ENCODE assay signal across 31 cellular contexts in the genomic region with DNA sequence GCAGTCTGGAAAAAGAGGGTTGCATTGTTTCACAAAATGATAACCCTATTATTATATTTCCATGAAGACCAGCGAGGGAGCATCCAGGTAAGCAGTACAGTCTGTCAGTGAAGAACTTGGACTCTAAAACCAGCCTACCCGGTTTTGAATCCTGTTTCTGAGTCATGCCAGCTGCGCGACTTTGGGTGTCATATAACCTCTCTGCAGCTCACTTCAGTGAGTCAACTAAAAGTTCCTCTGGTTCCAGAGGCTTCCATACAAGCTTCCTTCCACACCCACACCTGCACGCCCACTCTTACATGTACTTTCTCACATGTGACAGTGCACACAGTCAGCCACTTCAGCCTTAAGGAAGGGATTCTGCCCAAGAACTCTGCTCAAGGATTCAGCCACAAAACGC. TPM values are rescaled to one million over a fixed set of nuclear protein-coding genes. Genes with fewer than 3 reads are reported as not detected.
DNase-seq lines count a peak whose midpoint lies in the region; ATAC-seq, FAIRE-seq and TF ChIP-seq lines count a peak whose summit lies in the region.
"Had no signal": no experiment of that assay in that cellular context is flagged by ENCODE, and none has a peak within 500 bp of the region (broad histone marks: within the 10 kb centered on the region; RNA-seq: fewer than 3 reads in every experiment).

No MANE protein-coding gene starts in this region.

- no peaks in the 10 kb centered on the region for H3K9me1 ChIP-seq in keratinocyte (ENCODE audit: control insufficient read depth, extremely low read depth, insufficient read depth, low read length)

- ATAC-seq in HG03108 (IDR thresholded peaks at IDR 0.05; ENCODE audit: unreplicated experiment) (no peak), HG02884 (IDR thresholded peaks at IDR 0.05; ENCODE audit: unreplicated experiment) (no peak)
- ATAC-seq: activated CD8-positive, alpha-beta T cell treated with anti-CD3 and anti-CD28 coated beads, Interleukin-2, amount 10 ng/mL, durations not matched to agents 7 days and 5 days; gastrocnemius medialis; left ventricle myocardium superior; natural killer cell; stimulated activated naive B cell treated with anti-CD40 and anti-IgM and Interleukin-4, amounts not matched to agents 10 μg/mL and 1 μg/mL and 100 μg/mL, for 72 hours had no signal

- TF ChIP-seq EP300 in Ishikawa (IDR thresholded peaks at IDR 0.05; ENCODE audit: borderline replicate concordance): peak; percentile 12; the same call in 1 of the 2 replicates

- no peaks in the 10 kb centered on the region for H3K36me3 ChIP-seq in keratinocyte (ENCODE audit: control insufficient read depth in 2 of 2, extremely low read depth in 1 of 2, insufficient read depth in 2 of 2, low read length in 2 of 2)
- H3K36me3 ChIP-seq in effector memory CD4-positive, alpha-beta T cell (ENCODE audit: control insufficient read depth, insufficient read depth, low read length): no peaks in the 10 kb centered on the region
- H3K36me3 ChIP-seq: BLaER1 treated with 17β-estradiol and CSF1 and Interleukin-3, amounts not matched to agents 10 nM and 100 nM; gastrocnemius medialis; vagina had no signal

- H3K27ac ChIP-seq in keratinocyte (ENCODE audit: control insufficient read depth, insufficient read depth, low read length): no peak overlapping the region
- H3K27ac ChIP-seq in effector memory CD4-positive, alpha-beta T cell (ENCODE audit: insufficient read depth, low read length, poor library complexity, severe bottlenecking): no peak overlapping the region
- H3K27ac ChIP-seq: BLaER1 treated with 17β-estradiol and CSF1 and Interleukin-3, amounts not matched to agents 10 nM and 100 nM; dorsolateral prefrontal cortex; gastrocnemius medialis; vagina had no signal

- peaks cover 34% of the 10 kb centered on the region for H3K27me3 Mint-ChIP-seq in MCF 10A (ENCODE audit: insufficient read depth, unreplicated experiment)

- BruUV-seq in MCF 10A (replicated peaks; lab: Mats Ljungman, UMichigan): no TSS peak

- no peaks in the 10 kb centered on the region for H3K36me3 Mint-ChIP-seq in MCF 10A (ENCODE audit: insufficient read depth, unreplicated experiment)
- H3K36me3 Mint-ChIP-seq: natural killer cell; stimulated activated naive B cell treated with anti-CD40 and anti-IgM and Interleukin-4, amounts not matched to agents 10 μg/mL and 1 μg/mL and 100 μg/mL, for 72 hours had no signal

- no peaks in the 10 kb centered on the region for H3K4me1 Mint-ChIP-seq in MCF 10A (ENCODE audit: insufficient read depth, unreplicated experiment)
- H3K4me1 Mint-ChIP-seq: natural killer cell; stimulated activated naive B cell treated with anti-CD40 and anti-IgM and Interleukin-4, amounts not matched to agents 10 μg/mL and 1 μg/mL and 100 μg/mL, for 72 hours had no signal

- dilution Hi-C loops in keratinocyte (cut with MboI; ENCODE audit: extremely low pct_ligation_motif_present, low sequenced_read_pairs): no loop called here

- no peak for TF ChIP-seq RAD21 in Ishikawa (IDR thresholded peaks at IDR 0.05; ENCODE audit: low read depth)

- DNase-seq in COLO668 (lab: John Stamatoyannopoulos, UW; ENCODE audit: unreplicated experiment) (peak; percentile 49), MCF 10A (ENCODE audit: unreplicated experiment) (peak; percentile 28), keratinocyte (ENCODE audit: low read depth, low spot score) (peak; percentile 2), COR-L47 (lab: John Stamatoyannopoulos, UW) (no peak)
- DNase-seq in effector memory CD4-positive, alpha-beta T cell: no peak
- DNase-seq: ACHN; activated CD4-positive, alpha-beta T cell treated with anti-CD3 and anti-CD28 coated beads for 1 hour; activated CD8-positive, alpha-beta T cell treated with anti-CD3 and anti-CD28 coated beads, Interleukin-2, amount 10 ng/mL, durations not matched to agents 7 days and 5 days; activated effector memory CD4-positive, alpha-beta T cell treated with anti-CD3 and anti-CD28 coated beads, Interleukin-2, amount 50 U/mL, for 16 hours; activated T-cell treated with anti-CD3 and anti-CD28 coated beads for 4 hours; dorsolateral prefrontal cortex; EL; erythroblast; gastrocnemius medialis; H9; hippocampal formation; KG1; left ventricle myocardium superior; midbrain; natural killer cell; NCI-H1694 treated with DMSO at 0.1 percent for 48 hours; NCI-H226; Right ventricle myocardium superior; stimulated activated CD4-positive, alpha-beta T cell treated with anti-CD3 and anti-CD28 coated beads, Interleukin-4, amount 100 ng/mL, for 1 hour; stimulated activated naive B cell treated with anti-CD40 and anti-IgM and Interleukin-4, amounts not matched to agents 10 μg/mL and 1 μg/mL and 100 μg/mL, for 72 hours had no signal

- POLR2A ChIA-PET in MCF 10A (lab: Yijun Ruan, JAX): interaction anchor here (1.3 kb wide), 1 partner anchor 10 kb away, joined by 3 read pairs; no protein-coding TSS in a partner anchor

- H3K9me3 ChIP-seq in keratinocyte (ENCODE audit: control insufficient read depth, low read depth, low read length): no peaks in the 10 kb centered on the region
- H3K9me3 ChIP-seq in effector memory CD4-positive, alpha-beta T cell (ENCODE audit: control insufficient read depth, low read length): no peaks in the 10 kb centered on the region
- H3K9me3 ChIP-seq: BLaER1 treated with 17β-estradiol and CSF1 and Interleukin-3, amounts not matched to agents 10 nM and 100 nM; gastrocnemius medialis; vagina had no signal

- intact Hi-C loops in MCF 10A (cut with micrococcal nuclease): no loop called here

- H3K4me3 ChIP-seq in keratinocyte (ENCODE audit: control insufficient read depth in 2 of 3, extremely low read depth in 1 of 3, insufficient read depth in 2 of 3, low read depth in 1 of 3, low read length in 3 of 3): no peak overlapping the region
- no peak overlapping the region for H3K4me3 ChIP-seq in effector memory CD4-positive, alpha-beta T cell (ENCODE audit: insufficient read depth, low read depth, low read length, poor library complexity, severe bottlenecking)
- H3K4me3 ChIP-seq: BLaER1 treated with 17β-estradiol and CSF1 and Interleukin-3, amounts not matched to agents 10 nM and 100 nM; dorsolateral prefrontal cortex; gastrocnemius medialis; vagina had no signal

- peak overlapping the region; percentile 20 for H3K4me2 ChIP-seq in keratinocyte (ENCODE audit: control insufficient read depth, extremely low read depth, insufficient read depth, low read depth, low read length)
- H3K4me2 ChIP-seq: BLaER1 treated with 17β-estradiol and CSF1 and Interleukin-3, amounts not matched to agents 10 nM and 100 nM had no signal

- H4K20me1 ChIP-seq in keratinocyte (ENCODE audit: control insufficient read depth, extremely low read depth, insufficient read depth, low read length): no peaks in the 10 kb centered on the region
- H4K20me1 ChIP-seq: BLaER1 treated with 17β-estradiol and CSF1 and Interleukin-3, amounts not matched to agents 10 nM and 100 nM had no signal

- no peaks in the 10 kb centered on the region for H3K79me2 ChIP-seq in keratinocyte (ENCODE audit: control insufficient read depth, insufficient read depth, low read length)

- peak; percentile 85 for FAIRE-seq in keratinocyte (lab: Jason Lieb, UNC)
- FAIRE-seq: D721Med had no signal

- no peaks in the 10 kb centered on the region for H3K9me3 Mint-ChIP-seq in MCF 10A (ENCODE audit: unreplicated experiment)
- H3K9me3 Mint-ChIP-seq: natural killer cell; stimulated activated naive B cell treated with anti-CD40 and anti-IgM and Interleukin-4, amounts not matched to agents 10 μg/mL and 1 μg/mL and 100 μg/mL, for 72 hours had no signal

- H3K9ac ChIP-seq in keratinocyte (ENCODE audit: control insufficient read depth, extremely low read depth, insufficient read depth, low read length): no peak overlapping the region
- H3K9ac ChIP-seq: BLaER1 treated with 17β-estradiol and CSF1 and Interleukin-3, amounts not matched to agents 10 nM and 100 nM had no signal

- peaks cover 11% of the 10 kb centered on the region for H3K4me1 ChIP-seq in keratinocyte (ENCODE audit: control insufficient read depth, extremely low read depth, insufficient read depth, low read length)
- no peaks in the 10 kb centered on the region for H3K4me1 ChIP-seq in effector memory CD4-positive, alpha-beta T cell (ENCODE audit: control insufficient read depth, insufficient read depth, low read length, poor library complexity, severe bottlenecking)
- H3K4me1 ChIP-seq: BLaER1 treated with 17β-estradiol and CSF1 and Interleukin-3, amounts not matched to agents 10 nM and 100 nM; gastrocnemius medialis; vagina had no signal

- CTCF ChIA-PET in MCF 10A (lab: Yijun Ruan, JAX): interaction anchor here (0.7 kb wide), 1 partner anchor 10 kb away, joined by 3 read pairs; no protein-coding TSS in a partner anchor

- no peaks in the 10 kb centered on the region for H3K27me3 ChIP-seq in keratinocyte (ENCODE audit: control insufficient read depth, extremely low read depth, insufficient read depth, low read length)
- no peaks in the 10 kb centered on the region for H3K27me3 ChIP-seq in effector memory CD4-positive, alpha-beta T cell (replicated peaks; ENCODE audit: control insufficient read depth, insufficient read depth, low read length, poor library complexity, severe bottlenecking)
- H3K27me3 ChIP-seq: gastrocnemius medialis, vagina had no signal

- H3K4me3 Mint-ChIP-seq in MCF 10A (ENCODE audit: unreplicated experiment): no peak overlapping the region
- H3K4me3 Mint-ChIP-seq: activated CD8-positive, alpha-beta T cell treated with anti-CD3 and anti-CD28 coated beads, Interleukin-2, amount 10 ng/mL, durations not matched to agents 7 days and 5 days; H9; natural killer cell; stimulated activated naive B cell treated with anti-CD40 and anti-IgM and Interleukin-4, amounts not matched to agents 10 μg/mL and 1 μg/mL and 100 μg/mL, for 72 hours had no signal

- no peak overlapping the region for H3K27ac Mint-ChIP-seq in MCF 10A (ENCODE audit: low read depth, unreplicated experiment)
- H3K27ac Mint-ChIP-seq: activated CD8-positive, alpha-beta T cell treated with anti-CD3 and anti-CD28 coated beads, Interleukin-2, amount 10 ng/mL, durations not matched to agents 7 days and 5 days; H9; natural killer cell; stimulated activated naive B cell treated with anti-CD40 and anti-IgM and Interleukin-4, amounts not matched to agents 10 μg/mL and 1 μg/mL and 100 μg/mL, for 72 hours had no signal

- no peak for TF ChIP-seq CTCF in MCF 10A (IDR thresholded peaks at IDR 0.05; ENCODE audit: unreplicated experiment)
- no peak for TF ChIP-seq CTCF in keratinocyte (optimal IDR thresholded peaks at IDR 0.05 in 1 of 3, IDR thresholded peaks at IDR 0.05 in 1 of 3, conservative IDR thresholded peaks at IDR 0.05 in 1 of 3; ENCODE audit: extremely low read depth in 1 of 3, insufficient read depth in 2 of 3, low read length in 3 of 3)

- H2AFZ ChIP-seq in keratinocyte (ENCODE audit: control insufficient read depth, low read length): no peak overlapping the region

RNA-seq across cellular contexts. Expression of a gene that starts 49.8 kb away (rescaled TPM):
- total RNA-seq in MCF 10A (2022): 27.3 and 45.1 TPM in 2 replicates
- 16.9 to 28.4 TPM (median 27.2 TPM) in 3 replicates for polyA plus RNA-seq in keratinocyte
- 11.1 TPM for polyA plus RNA-seq in keratinocyte (2011; ENCODE audit: low read depth)
- 21.1 and 24.2 TPM in 2 replicates for polyA plus RNA-seq in keratinocyte (2011; cell fraction: cytosol; rRNA removed)
- polyA plus RNA-seq in keratinocyte (2011; cell fraction: nucleus; rRNA removed): 11.4 and 12.8 TPM in 2 replicates
- 18.0 and 38.4 TPM in 2 replicates for polyA plus RNA-seq in keratinocyte (2012; ENCODE audit: low replicate concordance)
- 22.9 to 41.9 TPM (median 38.8 TPM) in 3 replicates for polyA minus RNA-seq in keratinocyte
- polyA minus RNA-seq in keratinocyte (2011; cell fraction: cytosol; rRNA and poly(A)+ RNA removed): 46.8 TPM
- 6.9 and 8.0 TPM in 2 replicates for polyA minus RNA-seq in keratinocyte (2011; cell fraction: nucleus; rRNA and poly(A)+ RNA removed)

Comparison
In these comparisons a context has a peak if more than half of its experiments do, and no peak if none do; other contexts are left out.
1. DNase-seq: peak in COLO668 (single experiment), MCF 10A (single experiment) and keratinocyte (single experiment); none in effector memory CD4-positive, alpha-beta T cell (0 of 3) and COR-L47 (single experiment).